In the genomic region with DNA sequence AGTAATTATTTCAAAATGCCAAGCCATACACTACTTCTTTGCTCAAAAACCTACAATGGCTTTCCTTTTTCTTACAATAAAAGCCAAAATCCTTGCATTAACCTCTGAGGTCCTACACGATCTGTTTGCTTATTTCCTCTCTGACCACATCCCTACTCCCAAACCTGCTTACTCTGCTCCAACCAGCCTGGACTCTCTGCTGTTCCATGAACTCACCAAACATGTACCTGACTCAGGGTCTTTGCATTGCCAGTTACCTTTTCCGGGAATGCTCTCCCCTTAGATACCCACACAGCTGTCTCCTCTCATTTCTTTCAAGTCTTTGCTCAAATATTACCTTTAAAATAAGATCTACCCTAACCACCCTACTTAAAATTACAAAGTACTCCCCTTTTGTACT, we compare ENCODE assay signal across 15 cellular contexts. TPM values are rescaled to one million over a fixed set of nuclear protein-coding genes. Genes with fewer than 3 reads are reported as not detected.
"Had no signal": no experiment of that assay in that cellular context is flagged by ENCODE, and none has a peak within 500 bp of the region (broad histone marks: within the 10 kb centered on the region; RNA-seq: fewer than 3 reads in every experiment).

No MANE protein-coding gene starts in this region.

- H3K27ac ChIP-seq: neural progenitor cell, ovary, transverse colon, VCaP had no signal

- DNase-seq: activated CD4-positive, alpha-beta T cell treated with anti-CD3 and anti-CD28 coated beads for 4 hours; activated CD8-positive, alpha-beta memory T cell treated with anti-CD3 and anti-CD28 coated beads, Interleukin-2, amount 50 U/mL, for 4 hours; activated CD8-positive, alpha-beta T cell treated with anti-CD3 and anti-CD28 coated beads for 36 hours; activated naive CD4-positive, alpha-beta T cell; activated naive CD8-positive, alpha-beta T cell treated with anti-CD3 and anti-CD28 coated beads, Interleukin-2, amount 50 U/mL, for 24 hours; left colon; ovary; small intestine; transverse colon had no signal

- FAIRE-seq: bronchial epithelial cell, endometrium, small intestine had no signal

- H3K27me3 ChIP-seq: ascending aorta, ovary had no signal

- ATAC-seq: activated CD8-positive, alpha-beta T cell treated with anti-CD3 and anti-CD28 coated beads for 36 hours; activated naive CD8-positive, alpha-beta T cell treated with anti-CD3 and anti-CD28 coated beads, Interleukin-2, amount 50 U/mL, for 24 hours; esophagus mucosa; left colon had no signal

- H3K9me3 ChIP-seq: ascending aorta, ovary, transverse colon had no signal

- H3K36me3 ChIP-seq: ascending aorta, neural progenitor cell, ovary, transverse colon had no signal

- H3K4me1 ChIP-seq: ascending aorta had no signal

- H3K4me3 ChIP-seq: neural progenitor cell, ovary, transverse colon had no signal

RNA-seq across cellular contexts. Expression of a gene that starts 2.3 kb away (rescaled TPM):
- total RNA-seq: ascending aorta, bronchial epithelial cell had no signal
